Comparison of ENCODE assay signal across 1 cellular context in genomic region chr16:14475370-14476139, GRCh38.
TF ChIP-seq lines count a peak whose summit lies in the region.

No MANE protein-coding gene starts in this region.

TF ChIP-seq in HepG2, 621 proteins besides CTCF, POLR2A, EP300 and RAD21 (continued from another document and continues in another):
- TF ChIP-seq ZNF142 (CRISPR knock-in tag; IDR thresholded peaks at IDR 0.05), result no peak
- TF ChIP-seq SMARCE1 (IDR thresholded peaks at IDR 0.05; ENCODE audit: borderline replicate concordance), result no peak
- TF ChIP-seq DMTF1 (CRISPR knock-in tag; IDR thresholded peaks at IDR 0.05), result no peak
- no peak for TF ChIP-seq ZNF224 (CRISPR knock-in tag; IDR thresholded peaks at IDR 0.05)
- TF ChIP-seq ZNF326 (CRISPR knock-in tag; IDR thresholded peaks at IDR 0.05; ENCODE audit: borderline replicate concordance), result no peak
- TF ChIP-seq ATF4 (CRISPR knock-in tag; IDR thresholded peaks at IDR 0.05), result no peak
- no peak for TF ChIP-seq KDM1A (CRISPR knock-in tag; IDR thresholded peaks at IDR 0.05)
- no peak for TF ChIP-seq GFI1 (CRISPR knock-in tag; IDR thresholded peaks at IDR 0.05; ENCODE audit: borderline replicate concordance)
- TF ChIP-seq ZBTB8A (CRISPR knock-in tag; IDR thresholded peaks at IDR 0.05; ENCODE audit: borderline replicate concordance, low read depth), result no peak
- TF ChIP-seq ZNF841 (CRISPR knock-in tag; IDR thresholded peaks at IDR 0.05; ENCODE audit: borderline replicate concordance), result no peak
- no peak for TF ChIP-seq ZNF746 (CRISPR knock-in tag; IDR thresholded peaks at IDR 0.05)
- no peak for TF ChIP-seq MTA3 (CRISPR knock-in tag; IDR thresholded peaks at IDR 0.05)
- peak; percentile 51; the same call in 1 of the 2 replicates for TF ChIP-seq KAT8 (CRISPR knock-in tag; IDR thresholded peaks at IDR 0.05)
- TF ChIP-seq ZNF770 (CRISPR knock-in tag; IDR thresholded peaks at IDR 0.05), result no peak
- no peak for TF ChIP-seq ZFP37 (CRISPR knock-in tag; IDR thresholded peaks at IDR 0.05; ENCODE audit: borderline replicate concordance)
- TF ChIP-seq ZBTB43 (CRISPR knock-in tag; conservative IDR thresholded peaks at IDR 0.05), result no peak
- no peak for TF ChIP-seq SP140L (CRISPR knock-in tag; IDR thresholded peaks at IDR 0.05; ENCODE audit: borderline replicate concordance)
- TF ChIP-seq ZNF124 (CRISPR knock-in tag; IDR thresholded peaks at IDR 0.05), result peak; percentile 40; the same call in 1 of the 2 replicates
- peak; percentile 69; the same call in 1 of the 2 replicates for TF ChIP-seq ZNF580 (CRISPR knock-in tag; IDR thresholded peaks at IDR 0.05; ENCODE audit: borderline replicate concordance, low read depth)
- TF ChIP-seq PAX8 (CRISPR knock-in tag; IDR thresholded peaks at IDR 0.05; ENCODE audit: borderline replicate concordance), result no peak
- no peak for TF ChIP-seq ZNF713 (CRISPR knock-in tag; IDR thresholded peaks at IDR 0.05)
- no peak for TF ChIP-seq GRHL1 (CRISPR knock-in tag; conservative IDR thresholded peaks at IDR 0.05)
- TF ChIP-seq ZNF710 (CRISPR knock-in tag; IDR thresholded peaks at IDR 0.05; ENCODE audit: borderline replicate concordance), result peak; percentile 40; the same call in 1 of the 2 replicates
- no peak for TF ChIP-seq SMAD9 (CRISPR knock-in tag; IDR thresholded peaks at IDR 0.05)
- no peak for TF ChIP-seq ZBTB7A (CRISPR knock-in tag; IDR thresholded peaks at IDR 0.05)
- TF ChIP-seq FOXM1 (CRISPR knock-in tag; IDR thresholded peaks at IDR 0.05), result no peak
- TF ChIP-seq ZBTB44 (CRISPR knock-in tag; IDR thresholded peaks at IDR 0.05), result no peak
- TF ChIP-seq CREB3 (CRISPR knock-in tag; IDR thresholded peaks at IDR 0.05), result no peak
- no peak for TF ChIP-seq ATF7-NPFF (CRISPR knock-in tag; IDR thresholded peaks at IDR 0.05; ENCODE audit: low read depth)
- no peak for TF ChIP-seq DZIP1 (CRISPR knock-in tag; IDR thresholded peaks at IDR 0.05)
- no peak for TF ChIP-seq ATRX (CRISPR knock-in tag; IDR thresholded peaks at IDR 0.05; ENCODE audit: borderline replicate concordance)
